8 cellular contexts compared by ENCODE assay signal in genomic region chr2:153519260-153519875, GRCh38. TPM values are rescaled to one million over a fixed set of nuclear protein-coding genes. Genes with fewer than 3 reads are reported as not detected.
A peak's percentile ranks its signal among the peaks of the same experiment; 100 is the strongest.
DNase-seq lines count a peak whose midpoint lies in the region; ATAC-seq and TF ChIP-seq lines count a peak whose summit lies in the region.

No MANE protein-coding gene starts in this region.

- peaks cover 5% of the 10 kb centered on the region for H3K27me3 Mint-ChIP-seq in activated naive CD8-positive, alpha-beta T cell treated with anti-CD3 and anti-CD28 coated beads, Interleukin-2, amount 50 U/mL, for 24 hours

- no peak overlapping the region for H3K4me3 ChIP-seq in Jurkat, Clone E6-1 (ENCODE audit: low read length)

- DNase-seq in NCI-H1436 (lab: John Stamatoyannopoulos, UW) (peak; percentile 61), NCI-H1436 treated with DMSO at 0.1 percent for 48 hours (lab: John Stamatoyannopoulos, UW) (no peak), RWPE1 (ENCODE audit: low spot score) (peak; percentile 27), hypothalamus (lab: John Stamatoyannopoulos, UW) (peak in 36 of 51 donors; percentile 1 to 74 (median 24))
- DNase-seq in Jurkat, Clone E6-1 (ENCODE audit: low read depth, low spot score), result peak; percentile 54
- peak; percentile 60 for DNase-seq in activated naive CD8-positive, alpha-beta T cell treated with anti-CD3 and anti-CD28 coated beads, Interleukin-2, amount 50 U/mL, for 24 hours
- peak; percentile 63 for DNase-seq in stimulated activated CD4-positive, alpha-beta T cell treated with anti-CD3 and anti-CD28 coated beads, Interleukin-15, amount 100 ng/mL, for 24 hours

- ATAC-seq in activated naive CD8-positive, alpha-beta T cell treated with anti-CD3 and anti-CD28 coated beads, Interleukin-2, amount 50 U/mL, for 24 hours, result no peak
- no peak for ATAC-seq in GM18498 (IDR thresholded peaks at IDR 0.05; ENCODE audit: unreplicated experiment)

- no peak overlapping the region for H3K27ac ChIP-seq in RWPE1

- H3K36me3 Mint-ChIP-seq in activated naive CD8-positive, alpha-beta T cell treated with anti-CD3 and anti-CD28 coated beads, Interleukin-2, amount 50 U/mL, for 24 hours (ENCODE audit: low read depth), result no peaks in the 10 kb centered on the region

- no peaks in the 10 kb centered on the region for H3K4me1 Mint-ChIP-seq in activated naive CD8-positive, alpha-beta T cell treated with anti-CD3 and anti-CD28 coated beads, Interleukin-2, amount 50 U/mL, for 24 hours

- POLR2A ChIA-PET in RWPE1 (lab: Yijun Ruan, JAX; ENCODE audit: low non-redundant PET), result no interaction called here

- TF ChIP-seq CTCF in RWPE1 (conservative IDR thresholded peaks at IDR 0.05; ENCODE audit: low read depth), result peak; percentile 73

- CTCF ChIA-PET in RWPE1 (lab: Yijun Ruan, JAX), result interaction anchor here (0.6 to 1.1 kb wide), 8 partner anchors 10 to 773 kb away, joined by 3 to 6 read pairs (median 4); partner anchors contain the start of gene RPRM

- no peak overlapping the region for H3K27ac Mint-ChIP-seq in activated naive CD8-positive, alpha-beta T cell treated with anti-CD3 and anti-CD28 coated beads, Interleukin-2, amount 50 U/mL, for 24 hours

- no peaks in the 10 kb centered on the region for H3K9me3 Mint-ChIP-seq in activated naive CD8-positive, alpha-beta T cell treated with anti-CD3 and anti-CD28 coated beads, Interleukin-2, amount 50 U/mL, for 24 hours

- H3K4me3 Mint-ChIP-seq in activated naive CD8-positive, alpha-beta T cell treated with anti-CD3 and anti-CD28 coated beads, Interleukin-2, amount 50 U/mL, for 24 hours, result no peak overlapping the region

RNA-seq across cellular contexts. Expression of gene RPRM, which starts 40.8 kb away (rescaled TPM):
- 2.8 TPM for polyA plus RNA-seq in Jurkat, Clone E6-1 (2012; ENCODE audit: insufficient read depth, insufficient read length)
